In the genomic region with DNA sequence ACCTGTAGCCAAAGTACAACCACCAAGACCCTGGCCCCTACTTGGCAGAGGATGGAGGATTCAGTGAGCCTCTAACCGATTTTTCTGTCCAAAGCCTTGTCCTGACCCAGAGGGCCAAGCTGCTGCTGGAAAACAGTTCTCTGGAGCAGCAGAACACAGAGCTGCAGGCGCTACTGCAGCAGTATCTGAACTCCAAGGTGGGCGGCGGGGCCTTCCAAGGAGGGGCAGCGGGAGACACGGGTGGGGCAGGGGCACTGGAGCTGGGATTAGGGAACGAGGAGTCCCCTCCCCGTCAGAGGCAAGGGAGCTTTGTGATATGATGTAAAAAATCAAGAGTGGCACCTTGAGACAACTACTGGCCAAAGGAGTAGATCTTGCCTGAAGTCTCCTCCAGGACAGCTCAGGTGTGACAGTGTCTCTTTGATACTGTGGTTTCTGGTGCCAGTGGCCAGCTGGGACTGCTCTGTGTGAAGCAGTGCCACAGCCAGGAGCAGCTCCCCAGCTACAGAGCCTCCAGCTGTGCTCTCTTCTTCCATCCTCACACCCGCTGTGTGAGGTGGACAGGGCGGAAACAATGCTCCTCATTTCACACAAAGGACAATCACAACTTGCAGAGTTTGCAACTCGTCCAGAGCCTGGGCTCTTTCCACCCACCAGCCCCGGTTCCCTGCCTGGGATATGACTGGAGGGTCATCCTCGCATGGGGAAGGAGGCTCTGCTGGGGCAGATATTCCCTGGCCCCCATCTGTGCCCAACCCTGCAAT, we compare ENCODE assay signal across 1 cellular context.
TF ChIP-seq lines count a peak whose summit lies in the region.

No MANE protein-coding gene starts in this region.

TF ChIP-seq in HepG2, 621 proteins besides CTCF, POLR2A, EP300 and RAD21 (continues in another document):
- TF ChIP-seq ATM (IDR thresholded peaks at IDR 0.05; ENCODE audit: borderline replicate concordance) = no peak
- no peak for TF ChIP-seq MYNN (CRISPR knock-in tag; IDR thresholded peaks at IDR 0.05; ENCODE audit: low read depth)
- TF ChIP-seq ZNF816 (CRISPR knock-in tag; IDR thresholded peaks at IDR 0.05; ENCODE audit: borderline replicate concordance) = no peak
- no peak for TF ChIP-seq ZNF746 (CRISPR knock-in tag; IDR thresholded peaks at IDR 0.05)
- no peak for TF ChIP-seq NR2C2 (CRISPR knock-in tag; IDR thresholded peaks at IDR 0.05; ENCODE audit: borderline replicate concordance)
- no peak for TF ChIP-seq SMYD3 (CRISPR knock-in tag; IDR thresholded peaks at IDR 0.05)
- no peak for TF ChIP-seq NR2F6 (IDR thresholded peaks at IDR 0.05)
- no peak for TF ChIP-seq NR2F6 (CRISPR knock-in tag; IDR thresholded peaks at IDR 0.05)
- TF ChIP-seq, protein P1, sequence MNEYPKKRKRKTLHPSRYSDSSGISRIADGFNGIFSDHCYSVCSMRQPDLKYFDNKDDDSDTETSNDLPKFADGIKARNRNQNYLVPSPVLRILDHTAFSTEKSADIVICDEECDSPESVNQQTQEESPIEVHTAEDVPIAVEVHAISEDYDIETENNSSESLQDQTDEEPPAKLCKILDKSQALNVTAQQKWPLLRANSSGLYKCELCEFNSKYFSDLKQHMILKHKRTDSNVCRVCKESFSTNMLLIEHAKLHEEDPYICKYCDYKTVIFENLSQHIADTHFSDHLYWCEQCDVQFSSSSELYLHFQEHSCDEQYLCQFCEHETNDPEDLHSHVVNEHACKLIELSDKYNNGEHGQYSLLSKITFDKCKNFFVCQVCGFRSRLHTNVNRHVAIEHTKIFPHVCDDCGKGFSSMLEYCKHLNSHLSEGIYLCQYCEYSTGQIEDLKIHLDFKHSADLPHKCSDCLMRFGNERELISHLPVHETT (CRISPR knock-in tag; conservative IDR thresholded peaks at IDR 0.05) = no peak
- TF ChIP-seq FOXP1 (IDR thresholded peaks at IDR 0.05) = no peak
- no peak for TF ChIP-seq FOXP1 (CRISPR knock-in tag; IDR thresholded peaks at IDR 0.05)
- TF ChIP-seq CENPT (CRISPR knock-in tag; IDR thresholded peaks at IDR 0.05; ENCODE audit: low read depth) = 0 out of 2 replicates have a peak, but pooled peaks have one; percentile 39
- TF ChIP-seq RORA (CRISPR knock-in tag; IDR thresholded peaks at IDR 0.05) = no peak
- no peak for TF ChIP-seq MZF1 (CRISPR knock-in tag; IDR thresholded peaks at IDR 0.05; ENCODE audit: borderline replicate concordance)
- TF ChIP-seq GTF3A (CRISPR knock-in tag; conservative IDR thresholded peaks at IDR 0.05) = no peak
- no peak for TF ChIP-seq ETS1 (CRISPR knock-in tag; IDR thresholded peaks at IDR 0.05)
- no peak for TF ChIP-seq ZFP1 (CRISPR knock-in tag; IDR thresholded peaks at IDR 0.05)
- TF ChIP-seq ZNF33B (CRISPR knock-in tag; IDR thresholded peaks at IDR 0.05) = no peak
- TF ChIP-seq PRMT3 (CRISPR knock-in tag; IDR thresholded peaks at IDR 0.05; ENCODE audit: borderline replicate concordance, low read depth) = no peak
- TF ChIP-seq CBX5 (CRISPR knock-in tag; IDR thresholded peaks at IDR 0.05; ENCODE audit: borderline replicate concordance) = no peak
- peak; percentile 16; the same call in 1 of the 2 replicates for TF ChIP-seq POGZ (CRISPR knock-in tag; IDR thresholded peaks at IDR 0.05)
- no peak for TF ChIP-seq ZBTB42 (CRISPR knock-in tag; IDR thresholded peaks at IDR 0.05)
- TF ChIP-seq ZNF264 (CRISPR knock-in tag; IDR thresholded peaks at IDR 0.05) = no peak
- TF ChIP-seq ZNF564 (CRISPR knock-in tag; IDR thresholded peaks at IDR 0.05) = no peak
- TF ChIP-seq HNF4A (CRISPR knock-in tag; IDR thresholded peaks at IDR 0.05) = no peak
- TF ChIP-seq GPN1 (CRISPR knock-in tag; IDR thresholded peaks at IDR 0.05; ENCODE audit: borderline replicate concordance) = no peak
- TF ChIP-seq, protein P2, sequence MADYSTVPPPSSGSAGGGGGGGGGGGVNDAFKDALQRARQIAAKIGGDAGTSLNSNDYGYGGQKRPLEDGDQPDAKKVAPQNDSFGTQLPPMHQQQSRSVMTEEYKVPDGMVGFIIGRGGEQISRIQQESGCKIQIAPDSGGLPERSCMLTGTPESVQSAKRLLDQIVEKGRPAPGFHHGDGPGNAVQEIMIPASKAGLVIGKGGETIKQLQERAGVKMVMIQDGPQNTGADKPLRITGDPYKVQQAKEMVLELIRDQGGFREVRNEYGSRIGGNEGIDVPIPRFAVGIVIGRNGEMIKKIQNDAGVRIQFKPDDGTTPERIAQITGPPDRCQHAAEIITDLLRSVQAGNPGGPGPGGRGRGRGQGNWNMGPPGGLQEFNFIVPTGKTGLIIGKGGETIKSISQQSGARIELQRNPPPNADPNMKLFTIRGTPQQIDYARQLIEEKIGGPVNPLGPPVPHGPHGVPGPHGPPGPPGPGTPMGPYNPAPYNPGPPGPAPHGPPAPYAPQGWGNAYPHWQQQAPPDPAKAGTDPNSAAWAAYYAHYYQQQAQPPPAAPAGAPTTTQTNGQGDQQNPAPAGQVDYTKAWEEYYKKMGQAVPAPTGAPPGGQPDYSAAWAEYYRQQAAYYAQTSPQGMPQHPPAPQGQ (CRISPR knock-in tag; IDR thresholded peaks at IDR 0.05; ENCODE audit: borderline replicate concordance) = no peak
- TF ChIP-seq KDM2A (CRISPR knock-in tag; IDR thresholded peaks at IDR 0.05; ENCODE audit: borderline replicate concordance, low read depth) = no peak
- TF ChIP-seq ZNF672 (CRISPR knock-in tag; IDR thresholded peaks at IDR 0.05) = no peak
- TF ChIP-seq ATF7 (IDR thresholded peaks at IDR 0.05) = no peak
- no peak for TF ChIP-seq ATF7 (CRISPR knock-in tag; IDR thresholded peaks at IDR 0.05)
- TF ChIP-seq, protein P3, sequence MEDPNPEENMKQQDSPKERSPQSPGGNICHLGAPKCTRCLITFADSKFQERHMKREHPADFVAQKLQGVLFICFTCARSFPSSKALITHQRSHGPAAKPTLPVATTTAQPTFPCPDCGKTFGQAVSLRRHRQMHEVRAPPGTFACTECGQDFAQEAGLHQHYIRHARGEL (CRISPR knock-in tag; IDR thresholded peaks at IDR 0.05) = no peak; the same call in 1 of the 2 replicates
- TF ChIP-seq ATRX (CRISPR knock-in tag; IDR thresholded peaks at IDR 0.05; ENCODE audit: borderline replicate concordance) = no peak
- no peak for TF ChIP-seq TCF12 (IDR thresholded peaks at IDR 0.05)
- 0 out of 2 replicates have a peak, but pooled peaks have one; percentile 53 for TF ChIP-seq TCF12 (CRISPR knock-in tag; IDR thresholded peaks at IDR 0.05)
- TF ChIP-seq NONO (IDR thresholded peaks at IDR 0.05) = no peak
- no peak for TF ChIP-seq NONO (CRISPR knock-in tag; conservative IDR thresholded peaks at IDR 0.05)
- no peak for TF ChIP-seq TFDP2 (CRISPR knock-in tag; IDR thresholded peaks at IDR 0.05)
- TF ChIP-seq, protein P4, sequence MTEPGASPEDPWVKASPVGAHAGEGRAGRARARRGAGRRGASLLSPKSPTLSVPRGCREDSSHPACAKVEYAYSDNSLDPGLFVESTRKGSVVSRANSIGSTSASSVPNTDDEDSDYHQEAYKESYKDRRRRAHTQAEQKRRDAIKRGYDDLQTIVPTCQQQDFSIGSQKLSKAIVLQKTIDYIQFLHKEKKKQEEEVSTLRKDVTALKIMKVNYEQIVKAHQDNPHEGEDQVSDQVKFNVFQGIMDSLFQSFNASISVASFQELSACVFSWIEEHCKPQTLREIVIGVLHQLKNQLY (CRISPR knock-in tag; IDR thresholded peaks at IDR 0.05) = no peak
- no peak for TF ChIP-seq ZSCAN5A (CRISPR knock-in tag; IDR thresholded peaks at IDR 0.05; ENCODE audit: borderline replicate concordance)
- no peak for TF ChIP-seq ZNF772 (CRISPR knock-in tag; IDR thresholded peaks at IDR 0.05)
- TF ChIP-seq ZBTB39 (CRISPR knock-in tag; IDR thresholded peaks at IDR 0.05) = no peak
- TF ChIP-seq ZBTB10 (CRISPR knock-in tag; IDR thresholded peaks at IDR 0.05; ENCODE audit: borderline replicate concordance) = no peak
- TF ChIP-seq ZSCAN21 (CRISPR knock-in tag; IDR thresholded peaks at IDR 0.05; ENCODE audit: borderline replicate concordance) = peak; percentile 21; the same call in 1 of the 2 replicates
- TF ChIP-seq TAF15 (IDR thresholded peaks at IDR 0.05; ENCODE audit: low read depth, low read length, poor library complexity, severe bottlenecking) = no peak
- TF ChIP-seq NFYC (CRISPR knock-in tag; IDR thresholded peaks at IDR 0.05) = no peak
- no peak for TF ChIP-seq MEIS2 (CRISPR knock-in tag; IDR thresholded peaks at IDR 0.05)
- TF ChIP-seq EED (CRISPR knock-in tag; IDR thresholded peaks at IDR 0.05) = no peak
- TF ChIP-seq, protein P5, sequence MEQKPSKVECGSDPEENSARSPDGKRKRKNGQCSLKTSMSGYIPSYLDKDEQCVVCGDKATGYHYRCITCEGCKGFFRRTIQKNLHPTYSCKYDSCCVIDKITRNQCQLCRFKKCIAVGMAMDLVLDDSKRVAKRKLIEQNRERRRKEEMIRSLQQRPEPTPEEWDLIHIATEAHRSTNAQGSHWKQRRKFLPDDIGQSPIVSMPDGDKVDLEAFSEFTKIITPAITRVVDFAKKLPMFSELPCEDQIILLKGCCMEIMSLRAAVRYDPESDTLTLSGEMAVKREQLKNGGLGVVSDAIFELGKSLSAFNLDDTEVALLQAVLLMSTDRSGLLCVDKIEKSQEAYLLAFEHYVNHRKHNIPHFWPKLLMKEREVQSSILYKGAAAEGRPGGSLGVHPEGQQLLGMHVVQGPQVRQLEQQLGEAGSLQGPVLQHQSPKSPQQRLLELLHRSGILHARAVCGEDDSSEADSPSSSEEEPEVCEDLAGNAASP (CRISPR knock-in tag; IDR thresholded peaks at IDR 0.05; ENCODE audit: borderline replicate concordance) = no peak
- no peak for TF ChIP-seq ZNF230 (CRISPR knock-in tag; IDR thresholded peaks at IDR 0.05)
- TF ChIP-seq HNF1B (CRISPR knock-in tag; IDR thresholded peaks at IDR 0.05) = peak; percentile 19; the same call in 1 of the 2 replicates
